26 cellular contexts compared by ENCODE assay signal in genomic region chr6:119283979-119284545, GRCh38.
"Had no signal": no experiment of that assay in that cellular context is flagged by ENCODE, and none has a peak within 500 bp of the region (broad histone marks: within the 10 kb centered on the region; RNA-seq: fewer than 3 reads in every experiment).

No MANE protein-coding gene starts in this region.

- H3K27me3 Mint-ChIP-seq: activated CD4-positive, alpha-beta memory T cell treated with anti-CD3 and anti-CD28 coated beads for 36 hours; activated CD4-positive, alpha-beta T cell treated with anti-CD3 and anti-CD28 coated beads for 36 hours; activated CD4-positive, alpha-beta T cell treated with anti-CD3 and anti-CD28 coated beads, Interleukin-2, amount 10 ng/mL, durations not matched to agents 24 days and 14 days; activated CD8-positive, alpha-beta memory T cell treated with anti-CD3 and anti-CD28 coated beads, Interleukin-2, amount 10 ng/mL, durations not matched to agents 7 days and 5 days; activated naive CD4-positive, alpha-beta T cell treated with anti-CD3 and anti-CD28 coated beads, Interleukin-2, amount 10 ng/mL, durations not matched to agents 7 days and 5 days; activated naive CD8-positive, alpha-beta T cell treated with anti-CD3 and anti-CD28 coated beads, Interleukin-2, amount 10 ng/mL, durations not matched to agents 7 days and 5 days; activated T-cell treated with anti-CD3 and anti-CD28 coated beads, Interleukin-2, amount 50 U/mL, for 24 hours; brain had no signal

- H3K27ac Mint-ChIP-seq: activated CD4-positive, alpha-beta memory T cell treated with anti-CD3 and anti-CD28 coated beads for 36 hours; activated CD4-positive, alpha-beta T cell treated with anti-CD3 and anti-CD28 coated beads for 36 hours; activated CD4-positive, alpha-beta T cell treated with anti-CD3 and anti-CD28 coated beads, Interleukin-2, amount 10 ng/mL, durations not matched to agents 24 days and 14 days; activated CD8-positive, alpha-beta T cell treated with anti-CD3 and anti-CD28 coated beads, Interleukin-2, amount 10 ng/mL, durations not matched to agents 7 days and 5 days; activated naive CD4-positive, alpha-beta T cell treated with anti-CD3 and anti-CD28 coated beads, Interleukin-2, amount 10 ng/mL, durations not matched to agents 7 days and 5 days; activated naive CD4-positive, alpha-beta T cell treated with anti-CD3 and anti-CD28 coated beads, Interleukin-2, amount 50 U/mL, for 72 hours; activated naive CD8-positive, alpha-beta T cell treated with anti-CD3 and anti-CD28 coated beads, Interleukin-2, amount 10 ng/mL, durations not matched to agents 7 days and 5 days; activated T-cell treated with anti-CD3 and anti-CD28 coated beads, Interleukin-2, amount 50 U/mL, for 24 hours; activated T-cell treated with anti-CD3 and anti-CD28 coated beads, Interleukin-2, amount 50 U/mL, for 72 hours; brain had no signal

- H3K36me3 ChIP-seq: ascending aorta, breast epithelium, cardiac muscle cell, colonic mucosa had no signal

- H3K27ac ChIP-seq: ascending aorta, breast epithelium, cardiac muscle cell, colonic mucosa, epithelial cell of prostate had no signal

- DNase-seq: activated CD4-positive, CD25-positive, alpha-beta regulatory T cell; activated CD4-positive, CD25-positive, alpha-beta regulatory T cell treated with anti-CD3 and anti-CD28 coated beads, Interleukin-2, amount 50 U/mL, for 72 hours; activated CD8-positive, alpha-beta memory T cell treated with anti-CD3 and anti-CD28 coated beads, Interleukin-2, amount 10 ng/mL, durations not matched to agents 7 days and 5 days; activated CD8-positive, alpha-beta memory T cell treated with anti-CD3 and anti-CD28 coated beads, Interleukin-2, amount 50 U/mL, for 4 hours; activated gamma-delta T cell; activated naive CD4-positive, alpha-beta T cell; activated naive CD8-positive, alpha-beta T cell treated with anti-CD3 and anti-CD28 coated beads, Interleukin-2, amount 10 ng/mL, durations not matched to agents 7 days and 5 days; activated T-cell treated with anti-CD3 and anti-CD28 coated beads, Interleukin-2, amount 50 U/mL, for 24 hours; central memory CD4-positive, alpha-beta T cell; cerebellar nuclear complex; colonic mucosa; effector CD8-positive, alpha-beta T cell; foreskin fibroblast; head of caudate nucleus had no signal

- H3K4me3 Mint-ChIP-seq: activated CD4-positive, alpha-beta memory T cell treated with anti-CD3 and anti-CD28 coated beads for 36 hours; activated CD4-positive, alpha-beta T cell treated with anti-CD3 and anti-CD28 coated beads for 36 hours; activated CD4-positive, alpha-beta T cell treated with anti-CD3 and anti-CD28 coated beads, Interleukin-2, amount 10 ng/mL, durations not matched to agents 24 days and 14 days; activated CD8-positive, alpha-beta memory T cell treated with anti-CD3 and anti-CD28 coated beads, Interleukin-2, amount 10 ng/mL, durations not matched to agents 7 days and 5 days; activated CD8-positive, alpha-beta T cell treated with anti-CD3 and anti-CD28 coated beads, Interleukin-2, amount 10 ng/mL, durations not matched to agents 7 days and 5 days; activated naive CD4-positive, alpha-beta T cell treated with anti-CD3 and anti-CD28 coated beads, Interleukin-2, amount 10 ng/mL, durations not matched to agents 7 days and 5 days; activated naive CD8-positive, alpha-beta T cell treated with anti-CD3 and anti-CD28 coated beads, Interleukin-2, amount 10 ng/mL, durations not matched to agents 7 days and 5 days; activated T-cell treated with anti-CD3 and anti-CD28 coated beads, Interleukin-2, amount 50 U/mL, for 24 hours; activated T-cell treated with anti-CD3 and anti-CD28 coated beads, Interleukin-2, amount 50 U/mL, for 72 hours; brain had no signal

- H3K4me3 ChIP-seq: ascending aorta, breast epithelium, cardiac muscle cell, colonic mucosa had no signal

- H3K36me3 Mint-ChIP-seq: brain had no signal

- H3K9me3 ChIP-seq: ascending aorta, breast epithelium, colonic mucosa had no signal

- H3K4me1 Mint-ChIP-seq: brain had no signal

- H3K4me1 ChIP-seq: breast epithelium, colonic mucosa had no signal

- H3K9me3 Mint-ChIP-seq: activated naive CD4-positive, alpha-beta T cell treated with anti-CD3 and anti-CD28 coated beads, Interleukin-2, amount 50 U/mL, for 72 hours; activated T-cell treated with anti-CD3 and anti-CD28 coated beads, Interleukin-2, amount 50 U/mL, for 24 hours; activated T-cell treated with anti-CD3 and anti-CD28 coated beads, Interleukin-2, amount 50 U/mL, for 72 hours had no signal
